Comparison of ENCODE assay signal across 1 cellular context in the genomic region with DNA sequence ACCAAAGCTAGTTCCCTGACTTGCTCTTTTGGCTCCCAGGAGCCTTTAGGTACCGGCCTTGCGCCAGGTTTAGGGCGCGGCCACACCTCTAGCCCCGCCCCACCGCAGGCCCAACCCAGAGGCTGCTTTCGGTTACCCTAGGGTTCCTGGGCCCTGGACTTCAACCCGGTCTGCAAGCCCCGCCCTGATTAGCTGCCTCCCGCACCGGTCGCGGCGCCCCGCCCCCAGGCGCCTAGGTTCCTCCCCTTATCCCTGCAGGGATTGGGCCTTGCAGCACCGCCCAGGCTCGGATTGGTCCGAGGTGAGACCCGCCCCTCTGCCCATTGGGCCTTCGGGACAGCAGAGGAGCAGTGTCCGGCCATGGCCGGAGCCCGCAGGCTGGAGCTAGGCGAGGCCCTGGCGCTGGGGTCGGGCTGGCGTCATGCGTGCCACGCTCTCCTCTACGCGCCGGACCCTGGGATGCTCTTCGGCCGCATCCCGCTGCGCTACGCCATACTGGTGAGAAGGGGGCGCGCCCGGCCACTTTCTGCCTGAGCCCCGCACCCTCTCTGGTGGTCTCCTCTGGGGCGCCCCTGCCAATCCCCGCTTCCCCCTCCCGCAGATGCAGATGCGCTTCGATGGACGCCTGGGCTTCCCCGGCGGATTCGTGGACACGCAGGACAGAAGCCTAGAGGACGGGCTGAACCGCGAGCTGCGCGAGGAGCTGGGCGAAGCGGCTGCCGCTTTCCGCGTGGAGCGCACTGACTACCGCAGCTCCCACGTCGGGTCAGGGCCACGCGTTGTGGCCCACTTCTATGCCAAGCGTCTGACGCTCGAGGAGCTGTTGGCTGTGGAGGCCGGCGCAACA.
TF ChIP-seq lines count a peak whose summit lies in the region.

A gene (plus strand): TSS at position 330 of the 847 bp plus-strand sequence. CDS start 31 bp downstream, at position 361.

TF ChIP-seq in HepG2, 621 proteins besides CTCF, POLR2A, EP300 and RAD21 (continued from another document and continues in another):
- TF ChIP-seq, protein P1, sequence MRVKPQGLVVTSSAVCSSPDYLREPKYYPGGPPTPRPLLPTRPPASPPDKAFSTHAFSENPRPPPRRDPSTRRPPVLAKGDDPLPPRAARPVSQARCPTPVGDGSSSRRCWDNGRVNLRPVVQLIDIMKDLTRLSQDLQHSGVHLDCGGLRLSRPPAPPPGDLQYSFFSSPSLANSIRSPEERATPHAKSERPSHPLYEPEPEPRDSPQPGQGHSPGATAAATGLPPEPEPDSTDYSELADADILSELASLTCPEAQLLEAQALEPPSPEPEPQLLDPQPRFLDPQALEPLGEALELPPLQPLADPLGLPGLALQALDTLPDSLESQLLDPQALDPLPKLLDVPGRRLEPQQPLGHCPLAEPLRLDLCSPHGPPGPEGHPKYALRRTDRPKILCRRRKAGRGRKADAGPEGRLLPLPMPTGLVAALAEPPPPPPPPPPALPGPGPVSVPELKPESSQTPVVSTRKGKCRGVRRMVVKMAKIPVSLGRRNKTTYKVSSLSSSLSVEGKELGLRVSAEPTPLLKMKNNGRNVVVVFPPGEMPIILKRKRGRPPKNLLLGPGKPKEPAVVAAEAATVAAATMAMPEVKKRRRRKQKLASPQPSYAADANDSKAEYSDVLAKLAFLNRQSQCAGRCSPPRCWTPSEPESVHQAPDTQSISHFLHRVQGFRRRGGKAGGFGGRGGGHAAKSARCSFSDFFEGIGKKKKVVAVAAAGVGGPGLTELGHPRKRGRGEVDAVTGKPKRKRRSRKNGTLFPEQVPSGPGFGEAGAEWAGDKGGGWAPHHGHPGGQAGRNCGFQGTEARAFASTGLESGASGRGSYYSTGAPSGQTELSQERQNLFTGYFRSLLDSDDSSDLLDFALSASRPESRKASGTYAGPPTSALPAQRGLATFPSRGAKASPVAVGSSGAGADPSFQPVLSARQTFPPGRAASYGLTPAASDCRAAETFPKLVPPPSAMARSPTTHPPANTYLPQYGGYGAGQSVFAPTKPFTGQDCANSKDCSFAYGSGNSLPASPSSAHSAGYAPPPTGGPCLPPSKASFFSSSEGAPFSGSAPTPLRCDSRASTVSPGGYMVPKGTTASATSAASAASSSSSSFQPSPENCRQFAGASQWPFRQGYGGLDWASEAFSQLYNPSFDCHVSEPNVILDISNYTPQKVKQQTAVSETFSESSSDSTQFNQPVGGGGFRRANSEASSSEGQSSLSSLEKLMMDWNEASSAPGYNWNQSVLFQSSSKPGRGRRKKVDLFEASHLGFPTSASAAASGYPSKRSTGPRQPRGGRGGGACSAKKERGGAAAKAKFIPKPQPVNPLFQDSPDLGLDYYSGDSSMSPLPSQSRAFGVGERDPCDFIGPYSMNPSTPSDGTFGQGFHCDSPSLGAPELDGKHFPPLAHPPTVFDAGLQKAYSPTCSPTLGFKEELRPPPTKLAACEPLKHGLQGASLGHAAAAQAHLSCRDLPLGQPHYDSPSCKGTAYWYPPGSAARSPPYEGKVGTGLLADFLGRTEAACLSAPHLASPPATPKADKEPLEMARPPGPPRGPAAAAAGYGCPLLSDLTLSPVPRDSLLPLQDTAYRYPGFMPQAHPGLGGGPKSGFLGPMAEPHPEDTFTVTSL (CRISPR knock-in tag; IDR thresholded peaks at IDR 0.05; ENCODE audit: borderline replicate concordance), result no peak; the same call in 1 of the 2 replicates
- 0 out of 2 replicates have a peak, but pooled peaks have one; percentile 49 for TF ChIP-seq MEF2D (CRISPR knock-in tag; IDR thresholded peaks at IDR 0.05)
- no peak for TF ChIP-seq JARID2 (CRISPR knock-in tag; IDR thresholded peaks at IDR 0.05; ENCODE audit: insufficient replicate concordance)
- no peak for TF ChIP-seq ZNF7 (CRISPR knock-in tag; IDR thresholded peaks at IDR 0.05)
- no peak for TF ChIP-seq ZNF17 (CRISPR knock-in tag; IDR thresholded peaks at IDR 0.05)
- TF ChIP-seq ZFP41 (CRISPR knock-in tag; IDR thresholded peaks at IDR 0.05; ENCODE audit: borderline replicate concordance), result peak; percentile 65; the same call in 1 of the 2 replicates
- no peak for TF ChIP-seq TBX3 (IDR thresholded peaks at IDR 0.05; ENCODE audit: borderline replicate concordance)
- TF ChIP-seq ZNF777 (CRISPR knock-in tag; IDR thresholded peaks at IDR 0.05), result peak; percentile 67
- peak; percentile 18 for TF ChIP-seq ZSCAN9 (CRISPR knock-in tag; IDR thresholded peaks at IDR 0.05; ENCODE audit: borderline replicate concordance)
- no peak for TF ChIP-seq ZNF232 (CRISPR knock-in tag; IDR thresholded peaks at IDR 0.05; ENCODE audit: borderline replicate concordance)
- TF ChIP-seq GZF1 (CRISPR knock-in tag; IDR thresholded peaks at IDR 0.05), result no peak
- TF ChIP-seq ZNF746 (CRISPR knock-in tag; IDR thresholded peaks at IDR 0.05), result no peak
- no peak for TF ChIP-seq ZNF652 (CRISPR knock-in tag; IDR thresholded peaks at IDR 0.05; ENCODE audit: borderline replicate concordance, low read depth)
- TF ChIP-seq, protein P2, sequence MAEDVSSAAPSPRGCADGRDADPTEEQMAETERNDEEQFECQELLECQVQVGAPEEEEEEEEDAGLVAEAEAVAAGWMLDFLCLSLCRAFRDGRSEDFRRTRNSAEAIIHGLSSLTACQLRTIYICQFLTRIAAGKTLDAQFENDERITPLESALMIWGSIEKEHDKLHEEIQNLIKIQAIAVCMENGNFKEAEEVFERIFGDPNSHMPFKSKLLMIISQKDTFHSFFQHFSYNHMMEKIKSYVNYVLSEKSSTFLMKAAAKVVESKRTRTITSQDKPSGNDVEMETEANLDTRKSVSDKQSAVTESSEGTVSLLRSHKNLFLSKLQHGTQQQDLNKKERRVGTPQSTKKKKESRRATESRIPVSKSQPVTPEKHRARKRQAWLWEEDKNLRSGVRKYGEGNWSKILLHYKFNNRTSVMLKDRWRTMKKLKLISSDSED (CRISPR knock-in tag; IDR thresholded peaks at IDR 0.05), result no peak; the same call in 1 of the 2 replicates
- no peak; the same call in 1 of the 2 replicates for TF ChIP-seq ZZZ3 (CRISPR knock-in tag; IDR thresholded peaks at IDR 0.05; ENCODE audit: borderline replicate concordance)
- TF ChIP-seq, protein P3, sequence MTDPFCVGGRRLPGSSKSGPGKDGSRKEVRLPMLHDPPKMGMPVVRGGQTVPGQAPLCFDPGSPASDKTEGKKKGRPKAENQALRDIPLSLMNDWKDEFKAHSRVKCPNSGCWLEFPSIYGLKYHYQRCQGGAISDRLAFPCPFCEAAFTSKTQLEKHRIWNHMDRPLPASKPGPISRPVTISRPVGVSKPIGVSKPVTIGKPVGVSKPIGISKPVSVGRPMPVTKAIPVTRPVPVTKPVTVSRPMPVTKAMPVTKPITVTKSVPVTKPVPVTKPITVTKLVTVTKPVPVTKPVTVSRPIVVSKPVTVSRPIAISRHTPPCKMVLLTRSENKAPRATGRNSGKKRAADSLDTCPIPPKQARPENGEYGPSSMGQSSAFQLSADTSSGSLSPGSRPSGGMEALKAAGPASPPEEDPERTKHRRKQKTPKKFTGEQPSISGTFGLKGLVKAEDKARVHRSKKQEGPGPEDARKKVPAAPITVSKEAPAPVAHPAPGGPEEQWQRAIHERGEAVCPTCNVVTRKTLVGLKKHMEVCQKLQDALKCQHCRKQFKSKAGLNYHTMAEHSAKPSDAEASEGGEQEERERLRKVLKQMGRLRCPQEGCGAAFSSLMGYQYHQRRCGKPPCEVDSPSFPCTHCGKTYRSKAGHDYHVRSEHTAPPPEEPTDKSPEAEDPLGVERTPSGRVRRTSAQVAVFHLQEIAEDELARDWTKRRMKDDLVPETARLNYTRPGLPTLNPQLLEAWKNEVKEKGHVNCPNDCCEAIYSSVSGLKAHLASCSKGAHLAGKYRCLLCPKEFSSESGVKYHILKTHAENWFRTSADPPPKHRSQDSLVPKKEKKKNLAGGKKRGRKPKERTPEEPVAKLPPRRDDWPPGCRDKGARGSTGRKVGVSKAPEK (CRISPR knock-in tag; IDR thresholded peaks at IDR 0.05; ENCODE audit: borderline replicate concordance), result no peak
- no peak for TF ChIP-seq ZNF101 (CRISPR knock-in tag; IDR thresholded peaks at IDR 0.05; ENCODE audit: borderline replicate concordance, low read depth)
- TF ChIP-seq KMT2B (CRISPR knock-in tag; IDR thresholded peaks at IDR 0.05), result peak; percentile 45; the same call in 1 of the 2 replicates
- peak; percentile 60 for TF ChIP-seq XRCC5 (optimal IDR thresholded peaks at IDR 0.05; ENCODE audit: low read length)
- TF ChIP-seq HCFC1 (IDR thresholded peaks at IDR 0.05; ENCODE audit: low read depth, low read length), result peak; percentile 5; the same call in 1 of the 2 replicates
- TF ChIP-seq, protein P4, sequence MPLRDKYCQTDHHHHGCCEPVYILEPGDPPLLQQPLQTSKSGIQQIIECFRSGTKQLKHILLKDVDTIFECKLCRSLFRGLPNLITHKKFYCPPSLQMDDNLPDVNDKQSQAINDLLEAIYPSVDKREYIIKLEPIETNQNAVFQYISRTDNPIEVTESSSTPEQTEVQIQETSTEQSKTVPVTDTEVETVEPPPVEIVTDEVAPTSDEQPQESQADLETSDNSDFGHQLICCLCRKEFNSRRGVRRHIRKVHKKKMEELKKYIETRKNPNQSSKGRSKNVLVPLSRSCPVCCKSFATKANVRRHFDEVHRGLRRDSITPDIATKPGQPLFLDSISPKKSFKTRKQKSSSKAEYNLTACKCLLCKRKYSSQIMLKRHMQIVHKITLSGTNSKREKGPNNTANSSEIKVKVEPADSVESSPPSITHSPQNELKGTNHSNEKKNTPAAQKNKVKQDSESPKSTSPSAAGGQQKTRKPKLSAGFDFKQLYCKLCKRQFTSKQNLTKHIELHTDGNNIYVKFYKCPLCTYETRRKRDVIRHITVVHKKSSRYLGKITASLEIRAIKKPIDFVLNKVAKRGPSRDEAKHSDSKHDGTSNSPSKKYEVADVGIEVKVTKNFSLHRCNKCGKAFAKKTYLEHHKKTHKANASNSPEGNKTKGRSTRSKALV (CRISPR knock-in tag; IDR thresholded peaks at IDR 0.05), result peak; percentile 82; the same call in 1 of the 2 replicates
- TF ChIP-seq ZNF607 (CRISPR knock-in tag; IDR thresholded peaks at IDR 0.05; ENCODE audit: borderline replicate concordance), result peak; percentile 89
- TF ChIP-seq KAT8 (CRISPR knock-in tag; IDR thresholded peaks at IDR 0.05), result peak; percentile 91
- TF ChIP-seq, protein P5, sequence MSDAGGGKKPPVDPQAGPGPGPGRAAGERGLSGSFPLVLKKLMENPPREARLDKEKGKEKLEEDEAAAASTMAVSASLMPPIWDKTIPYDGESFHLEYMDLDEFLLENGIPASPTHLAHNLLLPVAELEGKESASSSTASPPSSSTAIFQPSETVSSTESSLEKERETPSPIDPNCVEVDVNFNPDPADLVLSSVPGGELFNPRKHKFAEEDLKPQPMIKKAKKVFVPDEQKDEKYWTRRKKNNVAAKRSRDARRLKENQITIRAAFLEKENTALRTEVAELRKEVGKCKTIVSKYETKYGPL (CRISPR knock-in tag; IDR thresholded peaks at IDR 0.05), result 0 out of 2 replicates have a peak, but pooled peaks have one; percentile 18
- TF ChIP-seq MIXL1 (CRISPR knock-in tag; IDR thresholded peaks at IDR 0.05), result no peak
- no peak for TF ChIP-seq ZNF546 (CRISPR knock-in tag; conservative IDR thresholded peaks at IDR 0.05)
- TF ChIP-seq, protein P6, sequence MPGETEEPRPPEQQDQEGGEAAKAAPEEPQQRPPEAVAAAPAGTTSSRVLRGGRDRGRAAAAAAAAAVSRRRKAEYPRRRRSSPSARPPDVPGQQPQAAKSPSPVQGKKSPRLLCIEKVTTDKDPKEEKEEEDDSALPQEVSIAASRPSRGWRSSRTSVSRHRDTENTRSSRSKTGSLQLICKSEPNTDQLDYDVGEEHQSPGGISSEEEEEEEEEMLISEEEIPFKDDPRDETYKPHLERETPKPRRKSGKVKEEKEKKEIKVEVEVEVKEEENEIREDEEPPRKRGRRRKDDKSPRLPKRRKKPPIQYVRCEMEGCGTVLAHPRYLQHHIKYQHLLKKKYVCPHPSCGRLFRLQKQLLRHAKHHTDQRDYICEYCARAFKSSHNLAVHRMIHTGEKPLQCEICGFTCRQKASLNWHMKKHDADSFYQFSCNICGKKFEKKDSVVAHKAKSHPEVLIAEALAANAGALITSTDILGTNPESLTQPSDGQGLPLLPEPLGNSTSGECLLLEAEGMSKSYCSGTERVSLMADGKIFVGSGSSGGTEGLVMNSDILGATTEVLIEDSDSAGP (CRISPR knock-in tag; IDR thresholded peaks at IDR 0.05; ENCODE audit: borderline replicate concordance), result peak; percentile 79; the same call in 1 of the 2 replicates
- TF ChIP-seq NCOR1 (IDR thresholded peaks at IDR 0.05; ENCODE audit: borderline replicate concordance, low read length), result no peak; the same call in 1 of the 2 replicates
- 0 out of 2 replicates have a peak, but pooled peaks have one; percentile 58 for TF ChIP-seq TEAD2 (CRISPR knock-in tag; IDR thresholded peaks at IDR 0.05)
- TF ChIP-seq, protein P7, sequence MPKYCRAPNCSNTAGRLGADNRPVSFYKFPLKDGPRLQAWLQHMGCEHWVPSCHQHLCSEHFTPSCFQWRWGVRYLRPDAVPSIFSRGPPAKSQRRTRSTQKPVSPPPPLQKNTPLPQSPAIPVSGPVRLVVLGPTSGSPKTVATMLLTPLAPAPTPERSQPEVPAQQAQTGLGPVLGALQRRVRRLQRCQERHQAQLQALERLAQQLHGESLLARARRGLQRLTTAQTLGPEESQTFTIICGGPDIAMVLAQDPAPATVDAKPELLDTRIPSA (CRISPR knock-in tag; IDR thresholded peaks at IDR 0.05; ENCODE audit: borderline replicate concordance), result no peak
- TF ChIP-seq MEIS2 (CRISPR knock-in tag; IDR thresholded peaks at IDR 0.05), result peak; percentile 9; the same call in 1 of the 2 replicates
- TF ChIP-seq, protein P8, sequence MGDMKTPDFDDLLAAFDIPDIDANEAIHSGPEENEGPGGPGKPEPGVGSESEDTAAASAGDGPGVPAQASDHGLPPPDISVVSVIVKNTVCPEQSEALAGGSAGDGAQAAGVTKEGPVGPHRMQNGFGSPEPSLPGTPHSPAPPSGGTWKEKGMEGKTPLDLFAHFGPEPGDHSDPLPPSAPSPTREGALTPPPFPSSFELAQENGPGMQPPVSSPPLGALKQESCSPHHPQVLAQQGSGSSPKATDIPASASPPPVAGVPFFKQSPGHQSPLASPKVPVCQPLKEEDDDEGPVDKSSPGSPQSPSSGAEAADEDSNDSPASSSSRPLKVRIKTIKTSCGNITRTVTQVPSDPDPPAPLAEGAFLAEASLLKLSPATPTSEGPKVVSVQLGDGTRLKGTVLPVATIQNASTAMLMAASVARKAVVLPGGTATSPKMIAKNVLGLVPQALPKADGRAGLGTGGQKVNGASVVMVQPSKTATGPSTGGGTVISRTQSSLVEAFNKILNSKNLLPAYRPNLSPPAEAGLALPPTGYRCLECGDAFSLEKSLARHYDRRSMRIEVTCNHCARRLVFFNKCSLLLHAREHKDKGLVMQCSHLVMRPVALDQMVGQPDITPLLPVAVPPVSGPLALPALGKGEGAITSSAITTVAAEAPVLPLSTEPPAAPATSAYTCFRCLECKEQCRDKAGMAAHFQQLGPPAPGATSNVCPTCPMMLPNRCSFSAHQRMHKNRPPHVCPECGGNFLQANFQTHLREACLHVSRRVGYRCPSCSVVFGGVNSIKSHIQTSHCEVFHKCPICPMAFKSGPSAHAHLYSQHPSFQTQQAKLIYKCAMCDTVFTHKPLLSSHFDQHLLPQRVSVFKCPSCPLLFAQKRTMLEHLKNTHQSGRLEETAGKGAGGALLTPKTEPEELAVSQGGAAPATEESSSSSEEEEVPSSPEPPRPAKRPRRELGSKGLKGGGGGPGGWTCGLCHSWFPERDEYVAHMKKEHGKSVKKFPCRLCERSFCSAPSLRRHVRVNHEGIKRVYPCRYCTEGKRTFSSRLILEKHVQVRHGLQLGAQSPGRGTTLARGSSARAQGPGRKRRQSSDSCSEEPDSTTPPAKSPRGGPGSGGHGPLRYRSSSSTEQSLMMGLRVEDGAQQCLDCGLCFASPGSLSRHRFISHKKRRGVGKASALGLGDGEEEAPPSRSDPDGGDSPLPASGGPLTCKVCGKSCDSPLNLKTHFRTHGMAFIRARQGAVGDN (CRISPR knock-in tag; IDR thresholded peaks at IDR 0.05), result peak; percentile 86
